Comparison of ENCODE assay signal across 4 cellular contexts in the genomic region with DNA sequence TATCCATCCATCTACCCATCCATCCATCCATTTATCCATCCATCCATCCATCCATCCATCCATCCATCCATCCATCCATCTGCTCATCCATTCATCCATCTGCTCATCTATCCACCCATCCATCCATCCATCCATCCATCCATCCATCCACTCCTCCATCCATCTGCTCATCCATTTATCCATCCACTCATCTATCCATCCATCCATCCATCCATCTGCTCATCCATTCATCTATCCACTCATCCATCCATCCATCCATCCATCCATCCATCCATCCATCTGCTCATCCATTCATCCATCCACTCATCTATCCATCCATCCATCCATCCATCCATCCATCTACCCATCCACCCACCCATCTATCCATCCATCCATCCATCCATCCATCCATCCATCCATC. TPM values are rescaled to one million over a fixed set of nuclear protein-coding genes. Genes with fewer than 3 reads are reported as not detected.
"Had no signal": no experiment of that assay in that cellular context is flagged by ENCODE, and none has a peak within 500 bp of the region (broad histone marks: within the 10 kb centered on the region; RNA-seq: fewer than 3 reads in every experiment).

No MANE protein-coding gene starts in this region.

RNA-seq across cellular contexts. Expression of gene VAV1, which starts 3.5 kb away (rescaled TPM):
- total RNA-seq: astrocyte, chondrocyte, endodermal cell had no signal
- polyA plus RNA-seq: neural cell had no signal

RNA-seq across cellular contexts. Expression of gene C3, which starts 55.6 kb away (rescaled TPM):
- polyA plus RNA-seq: neural cell had no signal
